22 cellular contexts compared by ENCODE assay signal in genomic region chr1:210899676-210900075, GRCh38.
A peak's percentile ranks its signal among the peaks of the same experiment; 100 is the strongest.
DNase-seq lines count a peak whose midpoint lies in the region; ATAC-seq, FAIRE-seq and TF ChIP-seq lines count a peak whose summit lies in the region.
"Had no signal": no experiment of that assay in that cellular context is flagged by ENCODE, and none has a peak within 500 bp of the region (broad histone marks: within the 10 kb centered on the region; RNA-seq: fewer than 3 reads in every experiment).

No MANE protein-coding gene starts in this region.

- H3K27me3 Mint-ChIP-seq in endodermal cell (ENCODE audit: insufficient read depth) = peaks cover 16% of the 10 kb centered on the region

- H3K36me3 ChIP-seq in endodermal cell (ENCODE audit: control insufficient read depth, insufficient read depth, low read length) = no peaks in the 10 kb centered on the region
- no peaks in the 10 kb centered on the region for H3K36me3 ChIP-seq in psoas muscle (ENCODE audit: insufficient read depth in 1 of 2, low read depth in 1 of 2)

- H3K4me3 ChIP-seq in A549 (no peak overlapping the region), endodermal cell (ENCODE audit: low read length) (peak overlapping the region; percentile 33), psoas muscle (no peak overlapping the region)
- H3K4me3 ChIP-seq: GM23248 had no signal

- H3K9ac ChIP-seq in endodermal cell (ENCODE audit: extremely low read depth, low read length, poor library complexity, severe bottlenecking) = no peak overlapping the region
- H3K9ac ChIP-seq: GM23248 had no signal

- ATAC-seq in A549 (no peak), left lobe of liver (peak; percentile 93), GM21390 (IDR thresholded peaks at IDR 0.05; ENCODE audit: unreplicated experiment) (no peak), psoas muscle (no peak)

- H3K4me1 ChIP-seq in A549 (peaks cover 12% of the 10 kb centered on the region; the same call in 2 of the 3 replicates), endodermal cell (ENCODE audit: control insufficient read depth, insufficient read depth, low read length) (peaks cover 4% of the 10 kb centered on the region), psoas muscle (no peaks in the 10 kb centered on the region)

- TF ChIP-seq CTCF in A549 (IDR thresholded peaks at IDR 0.05) (no peak), endodermal cell (conservative IDR thresholded peaks at IDR 0.05) (no peak), psoas muscle (IDR thresholded peaks at IDR 0.05) (no peak)

- 41% methylated on average over 2 of the region's 2 CpGs for WGBS in A549 (ENCODE audit: missing lambda C conversion rate)
- WGBS in endodermal cell (ENCODE audit: insufficient coverage in 1 of 2, insufficient read length in 1 of 2), 2 experiments = 67% methylated on average over 2 of the region's 2 CpGs; no CpG with 5 or more reads in 1 of the 2 experiments
- WGBS in psoas muscle, 3 donors = 60 to 65% (median 62%) methylated on average over 2 of the region's 2 CpGs

- no peak for TF ChIP-seq RAD21 in A549 (conservative IDR thresholded peaks at IDR 0.05 in 1 of 2, IDR thresholded peaks at IDR 0.05 in 1 of 2)

- H3K4me2 ChIP-seq in A549 = 0 out of 3 replicates have a peak overlapping the region, but pooled peaks have one; percentile 4

- H3K36me3 Mint-ChIP-seq in endodermal cell (ENCODE audit: low read depth) = no peaks in the 10 kb centered on the region
- H3K36me3 Mint-ChIP-seq: CD4-positive, alpha-beta memory T cell had no signal

- no peak for DNase-seq in A549 (ENCODE audit: low read depth in 1 of 2, low spot score in 1 of 2)
- peak; percentile 60 for DNase-seq in DMS53 (lab: John Stamatoyannopoulos, UW)
- DNase-seq in endodermal cell = no peak
- DNase-seq in left lobe of liver (ENCODE audit: low spot score) = no peak
- DNase-seq in urothelium cell line (ENCODE audit: low spot score) = no peak
- DNase-seq in dermis blood vessel endothelial cell = no peak
- no peak for DNase-seq in psoas muscle
- DNase-seq: 8988T; C1 segment of cervical spinal cord; Calu3; CD4-positive, alpha-beta memory T cell; COR-L47; DMS153; DMS79 treated with DMSO at 0.1 percent for 48 hours; GF-D8; GM23248; H7; HCEC 1CT had no signal

- CTCF ChIA-PET in A549 (lab: Yijun Ruan, JAX) = interaction anchor here (0.6 to 1.0 kb wide), 3 partner anchors 42 to 234 kb away, joined by 3 to 5 read pairs (median 3); partner anchors contain the start of gene KCNH1

- H3K9me3 Mint-ChIP-seq in endodermal cell = no peaks in the 10 kb centered on the region

- peaks cover 4% of the 10 kb centered on the region for H3K27me3 ChIP-seq in endodermal cell (ENCODE audit: control insufficient read depth, insufficient read depth, low read length, poor library complexity, severe bottlenecking)
- H3K27me3 ChIP-seq in psoas muscle (ENCODE audit: insufficient read depth in 3 of 3, low read length in 2 of 3) = peaks cover 0 to under 1% (median 0%) of the 10 kb centered on the region in 3 donors

- no peak for TF ChIP-seq EP300 in A549 (IDR thresholded peaks at IDR 0.05)

- POLR2A ChIA-PET in A549 (lab: Yijun Ruan, JAX) = no interaction called here

- no peak overlapping the region for H3K4me3 Mint-ChIP-seq in endodermal cell
- H3K4me3 Mint-ChIP-seq: CD4-positive, alpha-beta memory T cell had no signal

- H3K9me3 ChIP-seq in A549 = no peaks in the 10 kb centered on the region
- no peaks in the 10 kb centered on the region for H3K9me3 ChIP-seq in endodermal cell (ENCODE audit: control insufficient read depth, low read length)
- H3K9me3 ChIP-seq in psoas muscle = no peaks in the 10 kb centered on the region

- H3K27ac Mint-ChIP-seq in endodermal cell = no peak overlapping the region
- H3K27ac Mint-ChIP-seq: CD4-positive, alpha-beta memory T cell had no signal

- intact Hi-C loops in psoas muscle (cut with DNase I) = no loop called here

- H3K4me1 Mint-ChIP-seq in endodermal cell = peaks cover 15% of the 10 kb centered on the region
- H3K4me1 Mint-ChIP-seq: CD4-positive, alpha-beta memory T cell had no signal

- H3K27ac ChIP-seq in A549 (no peak overlapping the region), endodermal cell (ENCODE audit: low read depth, low read length) (no peak overlapping the region), psoas muscle (no peak overlapping the region)
- H3K27ac ChIP-seq: GM23248 had no signal

- TF ChIP-seq POLR2A in A549 (IDR thresholded peaks at IDR 0.05; ENCODE audit: low read length) = no peak

- no peak for FAIRE-seq in A549 (lab: Jason Lieb, UNC)
- FAIRE-seq in urothelium cell line (lab: Jason Lieb, UNC) = no peak
- FAIRE-seq: GM12891, GM18507, H1 had no signal

TF ChIP-seq in A549, 52 proteins besides CTCF, POLR2A, EP300 and RAD21:
- TF ChIP-seq HOXB5 (CRISPR knock-in tag; IDR thresholded peaks at IDR 0.05) (no peak), CHD2 (IDR thresholded peaks at IDR 0.05; ENCODE audit: low read length, partially characterized antibody) (no peak), HMGXB4 (CRISPR knock-in tag; IDR thresholded peaks at IDR 0.05; ENCODE audit: borderline replicate concordance) (no peak), MYC (IDR thresholded peaks at IDR 0.05; ENCODE audit: borderline replicate concordance, low read length) (no peak), TFCP2L1 (CRISPR knock-in tag; IDR thresholded peaks at IDR 0.05) (no peak), NPAS2 (CRISPR knock-in tag; IDR thresholded peaks at IDR 0.05; ENCODE audit: borderline replicate concordance) (no peak), EHF (CRISPR knock-in tag; IDR thresholded peaks at IDR 0.05) (no peak), FOXS1 (CRISPR knock-in tag; IDR thresholded peaks at IDR 0.05) (no peak), CBX8 (IDR thresholded peaks at IDR 0.05) (no peak), JUN (IDR thresholded peaks at IDR 0.05) (no peak), RCOR1 (IDR thresholded peaks at IDR 0.05; ENCODE audit: low read depth, low read length) (no peak)
